Comparison of ENCODE assay signal across 26 cellular contexts in genomic region chr1:162081316-162081715, GRCh38. TPM values are rescaled to one million over a fixed set of nuclear protein-coding genes. Genes with fewer than 3 reads are reported as not detected.
A peak's percentile ranks its signal among the peaks of the same experiment; 100 is the strongest.
DNase-seq lines count a peak whose midpoint lies in the region; ATAC-seq, FAIRE-seq and TF ChIP-seq lines count a peak whose summit lies in the region.
"Had no signal": no experiment of that assay in that cellular context is flagged by ENCODE, and none has a peak within 500 bp of the region (broad histone marks: within the 10 kb centered on the region; RNA-seq: fewer than 3 reads in every experiment).

No MANE protein-coding gene starts in this region.

- RAD21 ChIA-PET in HCT116 (lab: Charles Lee; ENCODE audit: low non-redundant PET in 1 of 2, low total read pairs in 2 of 2, uncharacterized antibody in 2 of 2, unreplicated experiment in 2 of 2), result interaction anchor here in 1 of 2 experiments (0.6 kb wide), 1 partner anchor 15 kb away, joined by 3 read pairs; no protein-coding TSS in a partner anchor

- H3K9me3 Mint-ChIP-seq in activated T-cell treated with anti-CD3 and anti-CD28 coated beads, Interleukin-2, amount 50 U/mL, for 24 hours, result peaks cover 4% of the 10 kb centered on the region

- TF ChIP-seq CTCF in HCT116 (IDR thresholded peaks at IDR 0.05 in 2 of 3, conservative IDR thresholded peaks at IDR 0.05 in 1 of 3; ENCODE audit: borderline replicate concordance in 1 of 3, insufficient read depth in 1 of 3, low read depth in 2 of 3, low read length in 2 of 3), result no peak
- no peak for TF ChIP-seq CTCF in Panc1 (IDR thresholded peaks at IDR 0.05)
- TF ChIP-seq CTCF in endothelial cell of umbilical vein (IDR thresholded peaks at IDR 0.05; ENCODE audit: extremely low read depth in 1 of 2, insufficient read depth in 1 of 2, low read depth in 1 of 2, low read length in 2 of 2), result no peak

- peak overlapping the region; percentile 49 for H3K4me2 ChIP-seq in HCT116 (ENCODE audit: low read length)
- H3K4me2 ChIP-seq in endothelial cell of umbilical vein (ENCODE audit: insufficient read depth, low read length), result peak overlapping the region; percentile 55

- H3K36me3 ChIP-seq in HCT116 (ENCODE audit: control insufficient read depth in 1 of 2, insufficient read depth in 2 of 2, low read length in 2 of 2) (no peaks in the 10 kb centered on the region), Panc1 (ENCODE audit: control insufficient read depth, insufficient read depth, low read length) (no peaks in the 10 kb centered on the region), endothelial cell of umbilical vein (ENCODE audit: control insufficient read depth in 2 of 2, extremely low read depth in 1 of 2, insufficient read depth in 2 of 2, low read length in 2 of 2) (no peaks in the 10 kb centered on the region)
- H3K36me3 ChIP-seq: left ventricle myocardium inferior, thyroid gland had no signal

- H2AFZ ChIP-seq in HCT116 (ENCODE audit: low read depth, low read length, poor library complexity, severe bottlenecking) (no peak overlapping the region), endothelial cell of umbilical vein (ENCODE audit: low read depth, low read length) (no peak overlapping the region)

- H3K27ac ChIP-seq in HCT116 (ENCODE audit: low read depth, low read length) (peak overlapping the region; percentile 60), Panc1 (ENCODE audit: low read length) (peak overlapping the region; percentile 10; the same call in 1 of the 2 replicates), endothelial cell of umbilical vein (ENCODE audit: insufficient read depth, low read depth, low read length) (no peak overlapping the region)
- H3K27ac ChIP-seq: left ventricle myocardium inferior, RWPE1, thyroid gland had no signal

- peak; percentile 96 for FAIRE-seq in endothelial cell of umbilical vein (lab: Jason Lieb, UNC)
- FAIRE-seq: astrocyte, GM18507 had no signal

- CTCF ChIA-PET in HCT116 (lab: Charles Lee), result interaction anchor here (1.1 to 1.2 kb wide), 2 partner anchors 18 to 25 kb away, joined by 5 to 7 read pairs; no protein-coding TSS in a partner anchor
- CTCF ChIA-PET in Panc1 (lab: Charles Lee), result interaction anchor here (0.6 kb wide), 1 partner anchor 85 kb away, joined by 3 read pairs; no protein-coding TSS in a partner anchor
- CTCF ChIA-PET in endothelial cell of umbilical vein (lab: Charles Lee), result interaction anchor here (1.0 to 2.5 kb wide), 5 partner anchors 12 to 195 kb away, joined by 3 to 11 read pairs (median 6); partner anchors contain the start of gene NOS1AP

- H3K4me3 ChIP-seq in HCT116 (replicated peaks in 1 of 2; ENCODE audit: low read depth in 1 of 2, low read length in 2 of 2) (no peak overlapping the region), Panc1 (ENCODE audit: low read depth in 2 of 2, low read length in 2 of 2) (no peak overlapping the region), endothelial cell of umbilical vein (replicated peaks in 1 of 3; ENCODE audit: insufficient read depth in 1 of 3, low read depth in 1 of 3, low read length in 3 of 3) (no peak overlapping the region)
- H3K4me3 ChIP-seq: left ventricle myocardium inferior, thyroid gland had no signal

- no peaks in the 10 kb centered on the region for H3K4me1 Mint-ChIP-seq in activated T-cell treated with anti-CD3 and anti-CD28 coated beads, Interleukin-2, amount 50 U/mL, for 24 hours (ENCODE audit: low read depth)
- H3K4me1 Mint-ChIP-seq: CD8-positive, alpha-beta memory T cell; stimulated activated naive B cell treated with anti-CD40 and anti-IgM and Interleukin-4, amounts not matched to agents 10 μg/mL and 1 μg/mL and 100 μg/mL, for 72 hours had no signal

- H3K9ac ChIP-seq in HCT116 (ENCODE audit: low read length) (no peak overlapping the region), endothelial cell of umbilical vein (replicated peaks; ENCODE audit: extremely low read depth, insufficient read depth, low read length) (no peak overlapping the region)

- no peak for TF ChIP-seq RAD21 in HCT116 (IDR thresholded peaks at IDR 0.05; ENCODE audit: low read depth)

- no peaks in the 10 kb centered on the region for H3K9me1 ChIP-seq in endothelial cell of umbilical vein (replicated peaks; ENCODE audit: control insufficient read depth, extremely low read depth, insufficient read depth, low read length)

- H3K27me3 Mint-ChIP-seq in activated T-cell treated with anti-CD3 and anti-CD28 coated beads, Interleukin-2, amount 50 U/mL, for 24 hours, result peaks cover 36% of the 10 kb centered on the region

- peaks cover 14% of the 10 kb centered on the region; the same call in 1 of the 2 replicates for H3K27me3 ChIP-seq in HCT116 (ENCODE audit: insufficient read depth, low read length)
- H3K27me3 ChIP-seq in Panc1 (ENCODE audit: control insufficient read depth, insufficient read depth, low read length), result no peaks in the 10 kb centered on the region
- H3K27me3 ChIP-seq in endothelial cell of umbilical vein (ENCODE audit: control insufficient read depth in 2 of 2, insufficient read depth in 2 of 2, low read length in 2 of 2), result no peaks in the 10 kb centered on the region
- H3K27me3 ChIP-seq: thyroid gland had no signal

- in situ Hi-C loops in Panc1 (cut with HindIII; ENCODE audit: low pct_unique_long_range_greater_than_20kb, low sequenced_read_pairs), result no loop called here

- H3K9me2 ChIP-seq in HCT116 (ENCODE audit: insufficient read depth), result no peaks in the 10 kb centered on the region

- TF ChIP-seq POLR2A in HCT116 (IDR thresholded peaks at IDR 0.05; ENCODE audit: borderline replicate concordance, extremely low read depth, insufficient read depth, insufficient read length) (no peak), endothelial cell of umbilical vein (IDR thresholded peaks at IDR 0.05; ENCODE audit: low read depth, low read length) (no peak)

- POLR2A ChIA-PET in HCT116 (lab: Charles Lee), result interaction anchor here (0.7 to 1.8 kb wide), 2 partner anchors 21 to 63 kb away, joined by 3 to 7 read pairs; no protein-coding TSS in a partner anchor
- POLR2A ChIA-PET in Panc1 (lab: Charles Lee), result interaction anchor here (0.5 kb wide), 2 partner anchors 46 to 244 kb away, joined by 3 to 4 read pairs; no protein-coding TSS in a partner anchor
- POLR2A ChIA-PET in endothelial cell of umbilical vein (lab: Charles Lee), result interaction anchor here (0.6 kb wide), 1 partner anchor 321 kb away, joined by 3 read pairs; no protein-coding TSS in a partner anchor

- intact Hi-C loops in HCT116 (cut with micrococcal nuclease), result no loop called here
- intact Hi-C loops in Panc1 (cut with micrococcal nuclease; ENCODE audit: unreplicated experiment), result no loop called here
- intact Hi-C loops in endothelial cell of umbilical vein (cut with micrococcal nuclease), result no loop called here

- BruUV-seq in HCT116 (replicated peaks; lab: Mats Ljungman, UMichigan) (no TSS peak), Panc1 (replicated peaks; lab: Mats Ljungman, UMichigan) (no TSS peak), endothelial cell of umbilical vein (replicated peaks; lab: Mats Ljungman, UMichigan) (no TSS peak)

- H3K36me3 Mint-ChIP-seq in activated T-cell treated with anti-CD3 and anti-CD28 coated beads, Interleukin-2, amount 50 U/mL, for 24 hours (ENCODE audit: low read depth), result no peaks in the 10 kb centered on the region
- H3K36me3 Mint-ChIP-seq: stimulated activated naive B cell treated with anti-CD40 and anti-IgM and Interleukin-4, amounts not matched to agents 10 μg/mL and 1 μg/mL and 100 μg/mL, for 72 hours had no signal

- ATAC-seq in HCT116 (peak; percentile 83), Panc1 (peak; percentile 89), HG03378 (IDR thresholded peaks at IDR 0.05; ENCODE audit: unreplicated experiment) (no peak), GM18870 (IDR thresholded peaks at IDR 0.05; ENCODE audit: unreplicated experiment) (no peak)
- ATAC-seq: stimulated activated naive B cell treated with anti-CD40 and anti-IgM and Interleukin-4, amounts not matched to agents 10 μg/mL and 1 μg/mL and 100 μg/mL, for 72 hours had no signal

- peak; percentile 35 for DNase-seq in HCT116 (ENCODE audit: low read depth, low spot score)
- DNase-seq in Panc1 (ENCODE audit: low read depth, low spot score), result peak; percentile 71
- DNase-seq in endothelial cell of umbilical vein (ENCODE audit: low read depth, low spot score), result peak; percentile 79
- peak; percentile 97 for DNase-seq in renal cortical epithelial cell (ENCODE audit: low read depth)
- DNase-seq in activated T-cell treated with anti-CD3 and anti-CD28 coated beads, Interleukin-2, amount 50 U/mL, for 24 hours, result no peak
- DNase-seq: activated CD4-positive, CD25-positive, alpha-beta regulatory T cell treated with anti-CD3 and anti-CD28 coated beads, Interleukin-2, amount 50 U/mL, for 72 hours; activated CD8-positive, alpha-beta memory T cell treated with anti-CD3 and anti-CD28 coated beads for 24 hours; activated naive CD4-positive, alpha-beta T cell treated with anti-CD3 and anti-CD28 coated beads, Interleukin-2, amount 50 U/mL, for 16 hours; activated T-cell treated with anti-CD3 and anti-CD28 coated beads, Interleukin-2, amount 50 U/mL, for 48 hours; AML-193; CD8-positive, alpha-beta memory T cell; endodermal cell; head of caudate nucleus; IMR-90; left ventricle myocardium inferior; NCI-H1694; posterior cingulate gyrus; stimulated activated CD4-positive, alpha-beta T cell treated with anti-CD3 and anti-CD28 coated beads, Interleukin-2, amount 100 ng/mL, for 24 hours; stimulated activated naive B cell treated with anti-CD40 and anti-IgM and Interleukin-4, amounts not matched to agents 10 μg/mL and 1 μg/mL and 100 μg/mL, for 72 hours; T-helper 9 cell; thyroid gland had no signal

- dilution Hi-C loops in endothelial cell of umbilical vein (cut with MboI; ENCODE audit: extremely low pct_ligation_motif_present, low sequenced_read_pairs), result no loop called here

- no peaks in the 10 kb centered on the region for H4K20me1 ChIP-seq in HCT116 (ENCODE audit: insufficient read depth)
- no peaks in the 10 kb centered on the region for H4K20me1 ChIP-seq in endothelial cell of umbilical vein (replicated peaks; ENCODE audit: control insufficient read depth, extremely low read depth, insufficient read depth, low read length)

- H3K79me2 ChIP-seq in HCT116 (ENCODE audit: insufficient read depth, low read length), result no peaks in the 10 kb centered on the region
- H3K79me2 ChIP-seq in endothelial cell of umbilical vein (ENCODE audit: control insufficient read depth, insufficient read depth, low read length), result no peaks in the 10 kb centered on the region

- no peak overlapping the region for H3K4me3 Mint-ChIP-seq in activated T-cell treated with anti-CD3 and anti-CD28 coated beads, Interleukin-2, amount 50 U/mL, for 24 hours
- H3K4me3 Mint-ChIP-seq: CD8-positive, alpha-beta memory T cell; endodermal cell; stimulated activated naive B cell treated with anti-CD40 and anti-IgM and Interleukin-4, amounts not matched to agents 10 μg/mL and 1 μg/mL and 100 μg/mL, for 72 hours had no signal

- H3K27ac Mint-ChIP-seq in activated T-cell treated with anti-CD3 and anti-CD28 coated beads, Interleukin-2, amount 50 U/mL, for 24 hours, result no peak overlapping the region
- H3K27ac Mint-ChIP-seq: CD8-positive, alpha-beta memory T cell; endodermal cell; stimulated activated naive B cell treated with anti-CD40 and anti-IgM and Interleukin-4, amounts not matched to agents 10 μg/mL and 1 μg/mL and 100 μg/mL, for 72 hours had no signal

- H3K9me3 ChIP-seq in HCT116 (ENCODE audit: control insufficient read depth in 1 of 2, insufficient read depth in 1 of 2, low read depth in 1 of 2, low read length in 2 of 2), result no peaks in the 10 kb centered on the region
- H3K9me3 ChIP-seq in Panc1 (ENCODE audit: control insufficient read depth, insufficient read depth, low read depth, low read length), result no peaks in the 10 kb centered on the region
- H3K9me3 ChIP-seq in endothelial cell of umbilical vein (replicated peaks; ENCODE audit: control insufficient read depth, insufficient read depth, low read length), result no peaks in the 10 kb centered on the region
- H3K9me3 ChIP-seq: left ventricle myocardium inferior, thyroid gland had no signal

- H3K4me1 ChIP-seq in HCT116 (ENCODE audit: control insufficient read depth in 1 of 2, insufficient read depth in 2 of 2, low read length in 2 of 2) (peaks cover 23 to 30% of the 10 kb centered on the region in 2 experiments), Panc1 (ENCODE audit: control insufficient read depth, insufficient read depth, low read length) (peaks cover 62% of the 10 kb centered on the region), endothelial cell of umbilical vein (ENCODE audit: control insufficient read depth, extremely low read depth, insufficient read depth, low read length) (peaks cover 17% of the 10 kb centered on the region)
- H3K4me1 ChIP-seq: thyroid gland had no signal

RNA-seq across cellular contexts. Expression of gene NOS1AP, which starts 11.8 kb away (rescaled TPM):
- total RNA-seq in HCT116 (2021; ENCODE audit: unreplicated experiment) (5.3 TPM), Panc1 (2021; ENCODE audit: unreplicated experiment) (27.9 TPM), endothelial cell of umbilical vein (3.2 and 5.4 TPM in 2 replicates), renal cortical epithelial cell (0.99 TPM in 1 of 2 replicates, not detected in the other)
- 4.7 and 4.8 TPM in 2 replicates for polyA plus RNA-seq in HCT116 (2012)
- polyA plus RNA-seq in Panc1 (2012; ENCODE audit: insufficient read length), result 20.0 TPM
- 0.62 and 1.3 TPM in 2 replicates for polyA plus RNA-seq in endothelial cell of umbilical vein
- 0.65 and 1.0 TPM in 2 replicates for polyA plus RNA-seq in endothelial cell of umbilical vein (2011; cell fraction: cytosol; rRNA removed)
- 5.1 and 5.8 TPM in 2 replicates for polyA plus RNA-seq in endothelial cell of umbilical vein (2011; cell fraction: nucleus; rRNA removed)
- 1.8 and 2.0 TPM in 2 replicates for polyA plus RNA-seq in endothelial cell of umbilical vein (2012)
- polyA minus RNA-seq in endothelial cell of umbilical vein, result 2.9 and 3.9 TPM in 2 replicates
- polyA minus RNA-seq in endothelial cell of umbilical vein (2011; cell fraction: cytosol; rRNA and poly(A)+ RNA removed), result 2.5 TPM
- polyA minus RNA-seq in endothelial cell of umbilical vein (2011; cell fraction: nucleus; rRNA and poly(A)+ RNA removed), result 10.6 and 11.1 TPM in 2 replicates
- polyA plus RNA-seq: CD8-positive, alpha-beta memory T cell had no signal

RNA-seq across cellular contexts. Expression of gene OLFML2B, which starts 57.6 kb away (rescaled TPM):
- total RNA-seq in HCT116 (2021; ENCODE audit: unreplicated experiment) (1.3 TPM), Panc1 (2021; ENCODE audit: unreplicated experiment) (1.5 TPM), endothelial cell of umbilical vein (0.51 and 0.62 TPM in 2 replicates), renal cortical epithelial cell (0.87 and 3.2 TPM in 2 replicates)
- 1.4 and 1.5 TPM in 2 replicates for polyA plus RNA-seq in HCT116 (2012)
- polyA plus RNA-seq in Panc1 (2012; ENCODE audit: insufficient read length), result 2.7 TPM
- polyA plus RNA-seq in endothelial cell of umbilical vein, result 0.18 and 0.58 TPM in 2 replicates
- polyA plus RNA-seq in endothelial cell of umbilical vein (2011; cell fraction: cytosol; rRNA removed), result 0.27 and 0.41 TPM in 2 replicates
- polyA plus RNA-seq in endothelial cell of umbilical vein (2011; cell fraction: nucleus; rRNA removed), result 0.14 and 0.49 TPM in 2 replicates
- 0.38 and 0.58 TPM in 2 replicates for polyA plus RNA-seq in endothelial cell of umbilical vein (2012)
- polyA minus RNA-seq in endothelial cell of umbilical vein, result 0.15 and 1.7 TPM in 2 replicates
- polyA minus RNA-seq in endothelial cell of umbilical vein (2011; cell fraction: cytosol; rRNA and poly(A)+ RNA removed), result not detected
- not detected in 2 replicates for polyA minus RNA-seq in endothelial cell of umbilical vein (2011; cell fraction: nucleus; rRNA and poly(A)+ RNA removed)
- polyA plus RNA-seq: CD8-positive, alpha-beta memory T cell had no signal

Comparison
In these comparisons a context has a peak if more than half of its experiments do, and no peak if none do; other contexts are left out.
1. ATAC-seq: peak in HCT116 (single experiment) and Panc1 (single experiment); none in HG03378 (single experiment) and GM18870 (single experiment).